ENCODE assay signal across 1 cellular context in the genomic region with DNA sequence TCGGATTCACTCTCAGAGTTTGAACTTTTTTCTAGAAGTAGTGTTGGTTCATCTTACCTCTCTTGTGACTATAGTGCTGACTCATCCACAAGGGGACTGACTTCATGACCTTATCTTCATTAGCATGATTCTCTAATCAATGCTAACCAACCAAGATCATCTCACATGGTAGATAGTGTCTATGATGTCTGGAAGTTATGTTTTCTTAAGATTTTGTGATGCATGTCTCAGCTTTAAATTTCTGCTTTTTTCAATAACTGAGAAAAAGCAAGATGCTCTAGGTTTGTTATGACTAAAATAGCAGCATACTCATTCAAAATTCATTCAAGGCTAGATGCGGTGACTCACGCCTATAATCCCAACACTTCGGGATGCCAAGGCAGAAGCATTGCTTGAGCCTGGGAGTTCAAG.
TF ChIP-seq lines count a peak whose summit lies in the region.

No MANE protein-coding gene starts in this region.

TF ChIP-seq in IMR-90, 13 proteins besides CTCF, POLR2A, EP300 and RAD21 (continued from another document):
- TF ChIP-seq, protein P1, sequence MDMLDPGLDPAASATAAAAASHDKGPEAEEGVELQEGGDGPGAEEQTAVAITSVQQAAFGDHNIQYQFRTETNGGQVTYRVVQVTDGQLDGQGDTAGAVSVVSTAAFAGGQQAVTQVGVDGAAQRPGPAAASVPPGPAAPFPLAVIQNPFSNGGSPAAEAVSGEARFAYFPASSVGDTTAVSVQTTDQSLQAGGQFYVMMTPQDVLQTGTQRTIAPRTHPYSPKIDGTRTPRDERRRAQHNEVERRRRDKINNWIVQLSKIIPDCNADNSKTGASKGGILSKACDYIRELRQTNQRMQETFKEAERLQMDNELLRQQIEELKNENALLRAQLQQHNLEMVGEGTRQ (IDR thresholded peaks at IDR 0.05; ENCODE audit: low read depth, low read length): no peak
- no peak for TF ChIP-seq SMC3 (IDR thresholded peaks at IDR 0.05; ENCODE audit: low read depth, low read length)
- peak; percentile 30; the same call in 1 of the 2 replicates for TF ChIP-seq CEBPB (IDR thresholded peaks at IDR 0.05; ENCODE audit: low read depth, low read length)
- TF ChIP-seq MAFK (IDR thresholded peaks at IDR 0.05; ENCODE audit: low read depth, low read length): peak; percentile 64
- TF ChIP-seq RFX5 (IDR thresholded peaks at IDR 0.05; ENCODE audit: low read depth, low read length): no peak
- no peak for TF ChIP-seq MAZ (IDR thresholded peaks at IDR 0.05; ENCODE audit: borderline replicate concordance, low read depth, low read length)
- TF ChIP-seq CHD1 (IDR thresholded peaks at IDR 0.05; ENCODE audit: low read depth, low read length): no peak
- 0 out of 2 replicates have a peak, but pooled peaks have one; percentile 8 for TF ChIP-seq BHLHE40 (IDR thresholded peaks at IDR 0.05; ENCODE audit: low read depth, low read length)
- TF ChIP-seq, protein P2, sequence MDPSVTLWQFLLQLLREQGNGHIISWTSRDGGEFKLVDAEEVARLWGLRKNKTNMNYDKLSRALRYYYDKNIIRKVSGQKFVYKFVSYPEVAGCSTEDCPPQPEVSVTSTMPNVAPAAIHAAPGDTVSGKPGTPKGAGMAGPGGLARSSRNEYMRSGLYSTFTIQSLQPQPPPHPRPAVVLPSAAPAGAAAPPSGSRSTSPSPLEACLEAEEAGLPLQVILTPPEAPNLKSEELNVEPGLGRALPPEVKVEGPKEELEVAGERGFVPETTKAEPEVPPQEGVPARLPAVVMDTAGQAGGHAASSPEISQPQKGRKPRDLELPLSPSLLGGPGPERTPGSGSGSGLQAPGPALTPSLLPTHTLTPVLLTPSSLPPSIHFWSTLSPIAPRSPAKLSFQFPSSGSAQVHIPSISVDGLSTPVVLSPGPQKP (IDR thresholded peaks at IDR 0.05; ENCODE audit: borderline replicate concordance, low read depth, low read length): no peak
- peak; percentile 90 for TF ChIP-seq NFE2L2 (IDR thresholded peaks at IDR 0.05; ENCODE audit: low read depth, low read length)
- TF ChIP-seq MXI1 (IDR thresholded peaks at IDR 0.05; ENCODE audit: borderline replicate concordance, low read depth, low read length): no peak
- TF ChIP-seq FOS (IDR thresholded peaks at IDR 0.05; ENCODE audit: low read depth, low read length): peak; percentile 79
